ENCODE assay signal across 1 cellular context in genomic region chr2:181776336-181776735, GRCh38.
TF ChIP-seq lines count a peak whose summit lies in the region.

No MANE protein-coding gene starts in this region.

TF ChIP-seq in SK-N-SH, 30 proteins besides CTCF, POLR2A, EP300 and RAD21 (continued from another document):
- TF ChIP-seq ZBTB33 (IDR thresholded peaks at IDR 0.05; ENCODE audit: borderline replicate concordance, low read depth) (no peak), CHD2 (IDR thresholded peaks at IDR 0.05; ENCODE audit: low read length, partially characterized antibody) (no peak)
